In the genomic region with DNA sequence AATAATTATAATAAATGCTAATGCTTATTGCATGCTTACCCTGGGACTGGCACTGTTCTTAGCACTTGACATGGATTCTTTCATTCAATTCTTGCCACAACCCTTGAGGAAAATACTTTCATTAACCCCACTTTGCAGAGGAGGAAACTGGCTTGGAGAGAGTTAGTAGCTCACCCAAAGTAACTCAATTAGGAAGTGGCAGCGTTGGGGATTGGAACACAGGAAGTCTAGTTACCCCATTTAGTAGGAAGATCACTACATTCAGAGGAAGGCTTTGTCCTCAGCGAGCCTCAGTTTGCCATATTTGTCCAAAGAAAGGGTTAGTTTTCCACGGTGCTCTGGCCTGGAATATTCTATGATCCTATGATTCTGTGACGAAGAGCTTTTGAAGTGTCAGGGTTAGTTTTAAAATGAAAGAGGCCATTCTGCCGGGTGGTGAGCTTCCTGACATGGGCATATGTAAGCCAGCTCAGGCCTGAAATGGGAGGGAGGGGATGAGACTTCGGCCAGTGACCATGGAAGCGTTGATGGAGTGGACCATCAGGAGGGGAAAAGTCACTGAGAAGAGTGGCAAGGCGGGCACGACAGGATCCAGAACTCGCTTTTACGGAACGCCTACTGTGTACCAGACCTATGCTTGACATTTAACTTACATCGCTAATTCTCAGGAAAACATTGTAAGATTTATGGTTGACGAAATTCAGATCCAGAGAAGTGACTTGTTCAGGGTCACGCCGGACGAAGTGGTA, we compare ENCODE assay signal across 8 cellular contexts. TPM values are rescaled to one million over a fixed set of nuclear protein-coding genes. Genes with fewer than 3 reads are reported as not detected.
DNase-seq lines count a peak whose midpoint lies in the region; ATAC-seq and TF ChIP-seq lines count a peak whose summit lies in the region.

No MANE protein-coding gene starts in this region.

- no peak for DNase-seq in activated naive CD4-positive, alpha-beta T cell treated with anti-CD3 and anti-CD28 coated beads, Interleukin-2, amount 10 ng/mL, durations not matched to agents 7 days and 5 days
- no peak for DNase-seq in activated naive CD4-positive, alpha-beta T cell (lab: John Stamatoyannopoulos, UW)
- DNase-seq in activated T-helper 1 cell treated with anti-CD3 and anti-CD28 coated beads, Interleukin-12 subunit alpha, Interleukin-12 subunit beta, Interleukin-2, Interleukin-4 antibody, amounts not matched to agents 30 ng/mL and 10 ng/mL and 1 ng/mL, durations not matched to agents 14 hours and 24 hours and 36 hours (ENCODE audit: low spot score), result no peak
- DNase-seq in tibial nerve (ENCODE audit: low spot score in 2 of 2) (no peak), NCI-H69 (lab: John Stamatoyannopoulos, UW) (no peak)
- no peak for DNase-seq in stimulated activated CD4-positive, alpha-beta T cell treated with anti-CD3 and anti-CD28 coated beads, Interleukin-1b, Interleukin-23, amount 100 ng/mL, for 48 hours

- intact Hi-C loops in activated T-helper 1 cell treated with anti-CD3 and anti-CD28 coated beads, Interleukin-12 subunit alpha, Interleukin-12 subunit beta, Interleukin-2, Interleukin-4 antibody, amounts not matched to agents 30 ng/mL and 10 ng/mL and 1 ng/mL, durations not matched to agents 14 hours and 24 hours and 36 hours (cut with micrococcal nuclease), result loop anchor here (1.0 to 10.0 kb wide), 12 partner anchors 28 to 1833 kb away; a partner anchor contains a TSS

- no peak for ATAC-seq in HG02759 (IDR thresholded peaks at IDR 0.05; ENCODE audit: unreplicated experiment)

- H3K27me3 Mint-ChIP-seq in activated naive CD4-positive, alpha-beta T cell treated with anti-CD3 and anti-CD28 coated beads, Interleukin-2, amount 10 ng/mL, durations not matched to agents 7 days and 5 days, result peaks cover 10% of the 10 kb centered on the region
- no peaks in the 10 kb centered on the region for H3K27me3 Mint-ChIP-seq in activated T-helper 1 cell treated with anti-CD3 and anti-CD28 coated beads, Interleukin-12 subunit alpha, Interleukin-12 subunit beta, Interleukin-2, Interleukin-4 antibody, amounts not matched to agents 30 ng/mL and 10 ng/mL and 1 ng/mL, durations not matched to agents 14 hours and 24 hours and 36 hours (ENCODE audit: insufficient read depth)

- CTCF ChIA-PET in activated naive CD4-positive, alpha-beta T cell treated with anti-CD3 and anti-CD28 coated beads, Interleukin-2, amount 10 ng/mL, durations not matched to agents 7 days and 5 days (lab: Charles Lee), result interaction anchor here (0.9 to 10.4 kb wide), 2 partner anchors 146 to 316 kb away, joined by 3 to 211 read pairs; no protein-coding TSS in a partner anchor

- H3K4me1 Mint-ChIP-seq in activated naive CD4-positive, alpha-beta T cell treated with anti-CD3 and anti-CD28 coated beads, Interleukin-2, amount 10 ng/mL, durations not matched to agents 7 days and 5 days, result peaks cover 71% of the 10 kb centered on the region
- peaks cover 56% of the 10 kb centered on the region for H3K4me1 Mint-ChIP-seq in activated T-helper 1 cell treated with anti-CD3 and anti-CD28 coated beads, Interleukin-12 subunit alpha, Interleukin-12 subunit beta, Interleukin-2, Interleukin-4 antibody, amounts not matched to agents 30 ng/mL and 10 ng/mL and 1 ng/mL, durations not matched to agents 14 hours and 24 hours and 36 hours (ENCODE audit: low read depth)

- TF ChIP-seq EP300 in tibial nerve (IDR thresholded peaks at IDR 0.05), result no peak

- peaks cover 6 to 30% (median 13%) of the 10 kb centered on the region in 4 donors for H3K4me1 ChIP-seq in liver (ENCODE audit: control insufficient read depth in 4 of 4, insufficient read depth in 4 of 4, low read length in 3 of 4)
- H3K4me1 ChIP-seq in tibial nerve, result peaks cover 0 to 39% (median 21%) of the 10 kb centered on the region in 4 donors

- no peak for TF ChIP-seq POLR2A in tibial nerve (IDR thresholded peaks at IDR 0.05)

- peak overlapping the region; percentile 92 for H3K27ac Mint-ChIP-seq in activated naive CD4-positive, alpha-beta T cell treated with anti-CD3 and anti-CD28 coated beads, Interleukin-2, amount 10 ng/mL, durations not matched to agents 7 days and 5 days
- H3K27ac Mint-ChIP-seq in activated T-helper 1 cell treated with anti-CD3 and anti-CD28 coated beads, Interleukin-12 subunit alpha, Interleukin-12 subunit beta, Interleukin-2, Interleukin-4 antibody, amounts not matched to agents 30 ng/mL and 10 ng/mL and 1 ng/mL, durations not matched to agents 14 hours and 24 hours and 36 hours, result peak overlapping the region; percentile 93

- peak overlapping the region; percentile 91 to 97 for H3K27ac ChIP-seq in liver (ENCODE audit: low read depth in 1 of 2, low read length in 2 of 2)
- H3K27ac ChIP-seq in tibial nerve, result peak overlapping the region in 3 of 4 donors; percentile 32 to 78 (median 55)

- H3K9me3 Mint-ChIP-seq in activated naive CD4-positive, alpha-beta T cell treated with anti-CD3 and anti-CD28 coated beads, Interleukin-2, amount 10 ng/mL, durations not matched to agents 7 days and 5 days, result no peaks in the 10 kb centered on the region
- H3K9me3 Mint-ChIP-seq in activated T-helper 1 cell treated with anti-CD3 and anti-CD28 coated beads, Interleukin-12 subunit alpha, Interleukin-12 subunit beta, Interleukin-2, Interleukin-4 antibody, amounts not matched to agents 30 ng/mL and 10 ng/mL and 1 ng/mL, durations not matched to agents 14 hours and 24 hours and 36 hours, result no peaks in the 10 kb centered on the region

- no peaks in the 10 kb centered on the region for H3K9me3 ChIP-seq in liver (ENCODE audit: control insufficient read depth in 4 of 4, low read length in 3 of 4)
- H3K9me3 ChIP-seq in tibial nerve, result no peaks in the 10 kb centered on the region

- H3K27me3 ChIP-seq in liver (ENCODE audit: control insufficient read depth in 4 of 4, insufficient read depth in 4 of 4, low read length in 3 of 4) (no peaks in the 10 kb centered on the region), tibial nerve (peaks cover 0 to 9% of the 10 kb centered on the region in 2 donors)

- H3K9ac ChIP-seq in liver (ENCODE audit: low read depth in 1 of 2, low read length in 2 of 2), result no peak overlapping the region

- TF ChIP-seq RAD21 in liver (IDR thresholded peaks at IDR 0.05), result no peak

- peaks cover 3% of the 10 kb centered on the region for H3K36me3 Mint-ChIP-seq in activated naive CD4-positive, alpha-beta T cell treated with anti-CD3 and anti-CD28 coated beads, Interleukin-2, amount 10 ng/mL, durations not matched to agents 7 days and 5 days
- no peaks in the 10 kb centered on the region for H3K36me3 Mint-ChIP-seq in activated T-helper 1 cell treated with anti-CD3 and anti-CD28 coated beads, Interleukin-12 subunit alpha, Interleukin-12 subunit beta, Interleukin-2, Interleukin-4 antibody, amounts not matched to agents 30 ng/mL and 10 ng/mL and 1 ng/mL, durations not matched to agents 14 hours and 24 hours and 36 hours (ENCODE audit: low read depth)

- H3K4me3 ChIP-seq in liver (ENCODE audit: low read depth in 1 of 3, low read length in 3 of 3), result peak overlapping the region; percentile 28 to 92 (median 82)
- peak overlapping the region in 3 of 4 donors; percentile 40 to 74 (median 66) for H3K4me3 ChIP-seq in tibial nerve

- TF ChIP-seq CTCF in liver (IDR thresholded peaks at IDR 0.05; ENCODE audit: low read depth, low read length, missing input control), result no peak
- TF ChIP-seq CTCF in tibial nerve (IDR thresholded peaks at IDR 0.05), result no peak

- WGBS in liver, result 64% methylated on average over 17 of the region's 17 CpGs
- whole genome bisulfite sequencing in tibial nerve, 2 donors, result 58 to 59% methylated on average over 17 of the region's 17 CpGs

- H3K36me3 ChIP-seq in liver (ENCODE audit: control insufficient read depth in 4 of 4, insufficient read depth in 3 of 4, low read depth in 1 of 4, low read length in 3 of 4) (no peaks in the 10 kb centered on the region), tibial nerve (no peaks in the 10 kb centered on the region)

- peak overlapping the region; percentile 84 for H3K4me3 Mint-ChIP-seq in activated naive CD4-positive, alpha-beta T cell treated with anti-CD3 and anti-CD28 coated beads, Interleukin-2, amount 10 ng/mL, durations not matched to agents 7 days and 5 days
- H3K4me3 Mint-ChIP-seq in activated T-helper 1 cell treated with anti-CD3 and anti-CD28 coated beads, Interleukin-12 subunit alpha, Interleukin-12 subunit beta, Interleukin-2, Interleukin-4 antibody, amounts not matched to agents 30 ng/mL and 10 ng/mL and 1 ng/mL, durations not matched to agents 14 hours and 24 hours and 36 hours, result peak overlapping the region; percentile 88

TF ChIP-seq in liver, 16 proteins besides CTCF, POLR2A, EP300 and RAD21 (continues in another document):
- TF ChIP-seq HNF4G (IDR thresholded peaks at IDR 0.05), result no peak
- no peak for TF ChIP-seq HNF4A (conservative IDR thresholded peaks at IDR 0.05)
- no peak for TF ChIP-seq TAF1 (conservative IDR thresholded peaks at IDR 0.05)
- TF ChIP-seq FOXA2 (IDR thresholded peaks at IDR 0.05), result no peak
- no peak for TF ChIP-seq EGR1 (IDR thresholded peaks at IDR 0.05; ENCODE audit: low read depth in 2 of 2)
- TF ChIP-seq, protein P1, sequence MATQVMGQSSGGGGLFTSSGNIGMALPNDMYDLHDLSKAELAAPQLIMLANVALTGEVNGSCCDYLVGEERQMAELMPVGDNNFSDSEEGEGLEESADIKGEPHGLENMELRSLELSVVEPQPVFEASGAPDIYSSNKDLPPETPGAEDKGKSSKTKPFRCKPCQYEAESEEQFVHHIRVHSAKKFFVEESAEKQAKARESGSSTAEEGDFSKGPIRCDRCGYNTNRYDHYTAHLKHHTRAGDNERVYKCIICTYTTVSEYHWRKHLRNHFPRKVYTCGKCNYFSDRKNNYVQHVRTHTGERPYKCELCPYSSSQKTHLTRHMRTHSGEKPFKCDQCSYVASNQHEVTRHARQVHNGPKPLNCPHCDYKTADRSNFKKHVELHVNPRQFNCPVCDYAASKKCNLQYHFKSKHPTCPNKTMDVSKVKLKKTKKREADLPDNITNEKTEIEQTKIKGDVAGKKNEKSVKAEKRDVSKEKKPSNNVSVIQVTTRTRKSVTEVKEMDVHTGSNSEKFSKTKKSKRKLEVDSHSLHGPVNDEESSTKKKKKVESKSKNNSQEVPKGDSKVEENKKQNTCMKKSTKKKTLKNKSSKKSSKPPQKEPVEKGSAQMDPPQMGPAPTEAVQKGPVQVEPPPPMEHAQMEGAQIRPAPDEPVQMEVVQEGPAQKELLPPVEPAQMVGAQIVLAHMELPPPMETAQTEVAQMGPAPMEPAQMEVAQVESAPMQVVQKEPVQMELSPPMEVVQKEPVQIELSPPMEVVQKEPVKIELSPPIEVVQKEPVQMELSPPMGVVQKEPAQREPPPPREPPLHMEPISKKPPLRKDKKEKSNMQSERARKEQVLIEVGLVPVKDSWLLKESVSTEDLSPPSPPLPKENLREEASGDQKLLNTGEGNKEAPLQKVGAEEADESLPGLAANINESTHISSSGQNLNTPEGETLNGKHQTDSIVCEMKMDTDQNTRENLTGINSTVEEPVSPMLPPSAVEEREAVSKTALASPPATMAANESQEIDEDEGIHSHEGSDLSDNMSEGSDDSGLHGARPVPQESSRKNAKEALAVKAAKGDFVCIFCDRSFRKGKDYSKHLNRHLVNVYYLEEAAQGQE (IDR thresholded peaks at IDR 0.05), result no peak

RNA-seq across cellular contexts. Expression of a gene that starts 28.2 kb away (rescaled TPM):
- 70.0 and 74.9 TPM in 2 replicates for total RNA-seq in activated T-helper 1 cell treated with anti-CD3 and anti-CD28 coated beads, Interleukin-12 subunit alpha, Interleukin-12 subunit beta, Interleukin-2, Interleukin-4 antibody, amounts not matched to agents 30 ng/mL and 10 ng/mL and 1 ng/mL, durations not matched to agents 14 hours and 24 hours and 36 hours
- 100 to 1,000 TPM in 1 of 2 donors, 10 to 100 TPM in 1; 61.1 to 189 TPM for total RNA-seq in liver
- polyA plus RNA-seq in liver, result 10 to 100 TPM; 10.7 to 15.1 TPM
- 10 to 100 TPM; 13.9 to 22.1 (median 16.0) TPM for total RNA-seq in tibial nerve
